ENCODE assay signal across 30 cellular contexts in genomic region chr3:198022604-198023003, GRCh38.
"Had no signal": no experiment of that assay in that cellular context is flagged by ENCODE, and none has a peak within 500 bp of the region (broad histone marks: within the 10 kb centered on the region; RNA-seq: fewer than 3 reads in every experiment).

No MANE protein-coding gene starts in this region.

- H3K9me3 Mint-ChIP-seq: naive thymus-derived CD4-positive, alpha-beta T cell; natural killer cell; nephron; stimulated activated memory B cell treated with anti-CD40 and anti-IgM and Interleukin-4, amounts not matched to agents 10 μg/mL and 1 μg/mL and 100 μg/mL, for 72 hours; stimulated activated naive CD8-positive, alpha-beta T cell treated with anti-CD3 and anti-CD28 coated beads, Interleukin-15, amount 100 ng/mL, for 72 hours; type B pancreatic cell had no signal

- H3K4me3 Mint-ChIP-seq: naive thymus-derived CD4-positive, alpha-beta T cell; natural killer cell; nephron; stimulated activated memory B cell treated with anti-CD40 and anti-IgM and Interleukin-4, amounts not matched to agents 10 μg/mL and 1 μg/mL and 100 μg/mL, for 72 hours; stimulated activated naive CD8-positive, alpha-beta T cell treated with anti-CD3 and anti-CD28 coated beads, Interleukin-15, amount 100 ng/mL, for 72 hours; type B pancreatic cell had no signal

- H3K9me3 ChIP-seq: neutrophil, pancreas, prostate gland, spleen, suprapubic skin, testis, tibial artery, transverse colon, upper lobe of right lung, uterus had no signal

- H3K36me3 Mint-ChIP-seq: natural killer cell had no signal

- H3K4me1 Mint-ChIP-seq: naive thymus-derived CD4-positive, alpha-beta T cell; natural killer cell; nephron; stimulated activated memory B cell treated with anti-CD40 and anti-IgM and Interleukin-4, amounts not matched to agents 10 μg/mL and 1 μg/mL and 100 μg/mL, for 72 hours; stimulated activated naive CD8-positive, alpha-beta T cell treated with anti-CD3 and anti-CD28 coated beads, Interleukin-15, amount 100 ng/mL, for 72 hours had no signal

- H3K27me3 Mint-ChIP-seq: naive thymus-derived CD4-positive, alpha-beta T cell; stimulated activated memory B cell treated with anti-CD40 and anti-IgM and Interleukin-4, amounts not matched to agents 10 μg/mL and 1 μg/mL and 100 μg/mL, for 72 hours; stimulated activated naive CD8-positive, alpha-beta T cell treated with anti-CD3 and anti-CD28 coated beads, Interleukin-15, amount 100 ng/mL, for 72 hours; type B pancreatic cell had no signal

- DNase-seq: naive thymus-derived CD4-positive, alpha-beta T cell; natural killer cell; nucleus accumbens; pancreas; retina; right cardiac atrium; spleen; stimulated activated CD4-positive, alpha-beta T cell treated with anti-CD3 and anti-CD28 coated beads, Interleukin-12 subunit alpha, Interleukin-12 subunit beta, amount 100 ng/mL, for 4 hours; stimulated activated CD4-positive, alpha-beta T cell treated with anti-CD3 and anti-CD28 coated beads, Interleukin-1b, Interleukin-23, amount 100 ng/mL, for 48 hours; stimulated activated CD4-positive, alpha-beta T cell treated with anti-CD3 and anti-CD28 coated beads, Interleukin-4, amount 100 ng/mL, for 1 hour; stimulated activated CD4-positive, alpha-beta T cell treated with anti-CD3 and anti-CD28 coated beads, Interleukin-4, amount 100 ng/mL, for 4 hours; stimulated activated CD8-positive, alpha-beta memory T cell treated with anti-CD3 and anti-CD28 coated beads, Interleukin-4, amount 100 ng/mL, for 48 hours; stimulated activated naive CD4-positive, alpha-beta T cell; stimulated activated naive CD8-positive, alpha-beta T cell treated with anti-CD3 and anti-CD28 coated beads, Interleukin-15, amount 100 ng/mL, for 72 hours; stimulated activated naive CD8-positive, alpha-beta T cell treated with anti-CD3 and anti-CD28 coated beads, Interleukin-15, Interleukin-2, amounts not matched to agents 100 U/mL and 50 U/mL, for 24 hours; substantia nigra; testis; tibial artery; transverse colon; upper lobe of right lung; uterus had no signal

- ATAC-seq: naive thymus-derived CD4-positive, alpha-beta T cell; natural killer cell; pancreas; right cardiac atrium; sciatic nerve; stimulated activated memory B cell treated with anti-CD40 and anti-IgM and Interleukin-4, amounts not matched to agents 10 μg/mL and 1 μg/mL and 100 μg/mL, for 72 hours; stimulated activated naive CD8-positive, alpha-beta T cell treated with anti-CD3 and anti-CD28 coated beads, Interleukin-15, amount 100 ng/mL, for 72 hours; stimulated activated naive CD8-positive, alpha-beta T cell treated with anti-CD3 and anti-CD28 coated beads, Interleukin-15, Interleukin-2, amounts not matched to agents 100 U/mL and 50 U/mL, for 24 hours; upper lobe of right lung had no signal

- H3K4me1 ChIP-seq: pancreas, prostate gland, spleen, suprapubic skin, testis, tibial artery, transverse colon, upper lobe of right lung, uterus had no signal

- H3K36me3 ChIP-seq: neutrophil, prostate gland, uterus had no signal

- H3K4me3 ChIP-seq: pancreas, prostate gland, skin epidermis, smooth muscle cell, spleen, suprapubic skin, testis, tibial artery, transverse colon, upper lobe of right lung, uterus had no signal

- H3K27ac ChIP-seq: neutrophil, pancreas, prostate gland, skin epidermis, spleen, suprapubic skin, testis, tibial artery, transverse colon, upper lobe of right lung, uterus had no signal

- H3K27ac Mint-ChIP-seq: naive thymus-derived CD4-positive, alpha-beta T cell; natural killer cell; nephron; stimulated activated memory B cell treated with anti-CD40 and anti-IgM and Interleukin-4, amounts not matched to agents 10 μg/mL and 1 μg/mL and 100 μg/mL, for 72 hours; type B pancreatic cell had no signal
